ENCODE assay signal across 8 cellular contexts in the genomic region with DNA sequence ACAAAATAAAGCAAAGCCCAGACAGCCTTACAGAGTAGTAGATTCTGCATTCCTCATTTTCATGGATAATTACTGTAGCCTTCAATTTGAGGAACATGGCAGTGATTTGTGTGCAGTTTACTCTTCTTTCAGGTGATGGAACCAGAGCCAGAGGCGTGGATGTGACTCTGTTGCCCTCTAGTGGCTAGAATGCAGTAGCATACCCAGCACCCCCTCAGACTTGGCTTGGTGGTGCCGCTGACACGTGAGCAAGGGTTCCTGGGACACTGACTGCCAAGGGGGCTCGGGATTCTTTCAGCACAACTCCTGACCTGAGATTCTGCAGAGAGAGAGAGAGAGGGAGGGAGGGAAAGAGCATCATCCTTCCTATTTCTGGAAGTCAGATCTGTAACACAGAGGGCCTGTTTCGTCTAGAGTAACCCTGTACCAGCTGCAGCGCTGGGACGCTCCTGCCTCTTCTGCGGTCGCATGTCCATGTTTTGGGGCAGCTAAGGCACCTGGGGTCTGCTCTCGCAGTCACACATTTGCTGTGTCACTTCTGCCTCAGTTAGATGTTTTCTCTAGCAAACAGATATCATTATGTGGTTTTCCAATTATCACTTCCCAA.
DNase-seq lines count a peak whose midpoint lies in the region; ATAC-seq and TF ChIP-seq lines count a peak whose summit lies in the region.

No MANE protein-coding gene starts in this region.

- peak; percentile 92 for ATAC-seq in GM21515 (IDR thresholded peaks at IDR 0.05; ENCODE audit: unreplicated experiment)
- ATAC-seq in activated naive CD4-positive, alpha-beta T cell treated with anti-CD3 and anti-CD28 coated beads, Interleukin-2, amount 50 U/mL, for 72 hours: peak; percentile 64 to 84

- TF ChIP-seq CTCF in PC-9 (conservative IDR thresholded peaks at IDR 0.05) (peak; percentile 89), cardiac muscle cell (IDR thresholded peaks at IDR 0.05; ENCODE audit: low read depth, low read length) (peak; percentile 95)

- H3K4me3 ChIP-seq in PC-9 (no peak overlapping the region), cardiac muscle cell (no peak overlapping the region)

- H3K36me3 Mint-ChIP-seq in activated naive CD4-positive, alpha-beta T cell treated with anti-CD3 and anti-CD28 coated beads, Interleukin-2, amount 50 U/mL, for 72 hours: no peaks in the 10 kb centered on the region

- intact Hi-C loops in PC-9 (cut with micrococcal nuclease; ENCODE audit: unreplicated experiment): loop anchor here (1.0 to 5.0 kb wide), 3 partner anchors 150 to 836 kb away; a partner anchor contains a TSS

- no TSS peak for BruUV-seq in PC-9 (replicated peaks; lab: Mats Ljungman, UMichigan)

- H3K9me3 Mint-ChIP-seq in activated naive CD4-positive, alpha-beta T cell treated with anti-CD3 and anti-CD28 coated beads, Interleukin-2, amount 50 U/mL, for 72 hours: no peaks in the 10 kb centered on the region

- H3K9me2 ChIP-seq in PC-9 (ENCODE audit: insufficient read depth): no peaks in the 10 kb centered on the region

- CTCF ChIA-PET in PC-9 (lab: Charles Lee): no interaction called here

- no peak overlapping the region for H2AFZ ChIP-seq in PC-9

- DNase-seq in ELR (ENCODE audit: low read depth): peak; percentile 69
- peak; percentile 51 for DNase-seq in HuH-7 (ENCODE audit: low spot score)
- peak in 1 of 2 experiments; percentile 29 for DNase-seq in PC-9
- DNase-seq in activated naive CD4-positive, alpha-beta T cell treated with anti-CD3 and anti-CD28 coated beads, Interleukin-2, amount 50 U/mL, for 72 hours (ENCODE audit: low spot score in 2 of 2): peak in 1 of 2 donors; percentile 29
- peak; percentile 64 to 84 for DNase-seq in cardiac muscle cell (ENCODE audit: low read depth in 1 of 2, low spot score in 1 of 2)
- peak; percentile 71 for DNase-seq in pons (ENCODE audit: low spot score)
- no peak for DNase-seq in NK-92 (lab: John Stamatoyannopoulos, UW; ENCODE audit: unreplicated experiment)

- H3K27ac ChIP-seq in PC-9: no peak overlapping the region
- H3K27ac ChIP-seq in cardiac muscle cell: no peak overlapping the region

- H3K9me3 ChIP-seq in PC-9 (ENCODE audit: insufficient read depth, low read depth): no peaks in the 10 kb centered on the region
- no peaks in the 10 kb centered on the region for H3K9me3 ChIP-seq in cardiac muscle cell (ENCODE audit: low read depth)

- H3K4me1 ChIP-seq in PC-9 (replicated peaks; ENCODE audit: insufficient read depth) (no peaks in the 10 kb centered on the region), cardiac muscle cell (ENCODE audit: low read depth) (no peaks in the 10 kb centered on the region)

- H3K79me2 ChIP-seq in PC-9 (ENCODE audit: low read depth): no peaks in the 10 kb centered on the region

- H3F3A ChIP-seq in PC-9 (ENCODE audit: insufficient read depth, low read depth): no peaks in the 10 kb centered on the region

- POLR2A ChIA-PET in PC-9 (lab: Charles Lee; ENCODE audit: unreplicated experiment): no interaction called here

- H3K36me3 ChIP-seq in PC-9 (ENCODE audit: low read depth): no peaks in the 10 kb centered on the region
- H3K36me3 ChIP-seq in cardiac muscle cell: no peaks in the 10 kb centered on the region

- H3K27ac Mint-ChIP-seq in activated naive CD4-positive, alpha-beta T cell treated with anti-CD3 and anti-CD28 coated beads, Interleukin-2, amount 50 U/mL, for 72 hours: no peak overlapping the region

- H4K20me1 ChIP-seq in PC-9 (ENCODE audit: insufficient read depth): no peaks in the 10 kb centered on the region

- H3K27me3 ChIP-seq in PC-9 (ENCODE audit: insufficient read depth, low read depth) (no peaks in the 10 kb centered on the region), cardiac muscle cell (peaks cover 23% of the 10 kb centered on the region)

- H3K4me2 ChIP-seq in PC-9: no peak overlapping the region
